In genomic region chr14:71220462-71220861, GRCh38 we compare ENCODE assay signal across 1 cellular context.
TF ChIP-seq lines count a peak whose summit lies in the region.

No MANE protein-coding gene starts in this region.

TF ChIP-seq in WTC11, 78 proteins besides CTCF, POLR2A, EP300 and RAD21 (continued from another document):
- TF ChIP-seq, protein P1, sequence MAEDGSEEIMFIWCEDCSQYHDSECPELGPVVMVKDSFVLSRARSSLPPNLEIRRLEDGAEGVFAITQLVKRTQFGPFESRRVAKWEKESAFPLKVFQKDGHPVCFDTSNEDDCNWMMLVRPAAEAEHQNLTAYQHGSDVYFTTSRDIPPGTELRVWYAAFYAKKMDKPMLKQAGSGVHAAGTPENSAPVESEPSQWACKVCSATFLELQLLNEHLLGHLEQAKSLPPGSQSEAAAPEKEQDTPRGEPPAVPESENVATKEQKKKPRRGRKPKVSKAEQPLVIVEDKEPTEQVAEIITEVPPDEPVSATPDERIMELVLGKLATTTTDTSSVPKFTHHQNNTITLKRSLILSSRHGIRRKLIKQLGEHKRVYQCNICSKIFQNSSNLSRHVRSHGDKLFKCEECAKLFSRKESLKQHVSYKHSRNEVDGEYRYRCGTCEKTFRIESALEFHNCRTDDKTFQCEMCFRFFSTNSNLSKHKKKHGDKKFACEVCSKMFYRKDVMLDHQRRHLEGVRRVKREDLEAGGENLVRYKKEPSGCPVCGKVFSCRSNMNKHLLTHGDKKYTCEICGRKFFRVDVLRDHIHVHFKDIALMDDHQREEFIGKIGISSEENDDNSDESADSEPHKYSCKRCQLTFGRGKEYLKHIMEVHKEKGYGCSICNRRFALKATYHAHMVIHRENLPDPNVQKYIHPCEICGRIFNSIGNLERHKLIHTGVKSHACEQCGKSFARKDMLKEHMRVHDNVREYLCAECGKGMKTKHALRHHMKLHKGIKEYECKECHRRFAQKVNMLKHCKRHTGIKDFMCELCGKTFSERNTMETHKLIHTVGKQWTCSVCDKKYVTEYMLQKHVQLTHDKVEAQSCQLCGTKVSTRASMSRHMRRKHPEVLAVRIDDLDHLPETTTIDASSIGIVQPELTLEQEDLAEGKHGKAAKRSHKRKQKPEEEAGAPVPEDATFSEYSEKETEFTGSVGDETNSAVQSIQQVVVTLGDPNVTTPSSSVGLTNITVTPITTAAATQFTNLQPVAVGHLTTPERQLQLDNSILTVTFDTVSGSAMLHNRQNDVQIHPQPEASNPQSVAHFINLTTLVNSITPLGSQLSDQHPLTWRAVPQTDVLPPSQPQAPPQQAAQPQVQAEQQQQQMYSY (CRISPR knock-in tag; IDR thresholded peaks at IDR 0.05): no peak
- TF ChIP-seq, protein P2, sequence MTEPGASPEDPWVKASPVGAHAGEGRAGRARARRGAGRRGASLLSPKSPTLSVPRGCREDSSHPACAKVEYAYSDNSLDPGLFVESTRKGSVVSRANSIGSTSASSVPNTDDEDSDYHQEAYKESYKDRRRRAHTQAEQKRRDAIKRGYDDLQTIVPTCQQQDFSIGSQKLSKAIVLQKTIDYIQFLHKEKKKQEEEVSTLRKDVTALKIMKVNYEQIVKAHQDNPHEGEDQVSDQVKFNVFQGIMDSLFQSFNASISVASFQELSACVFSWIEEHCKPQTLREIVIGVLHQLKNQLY (CRISPR knock-in tag; IDR thresholded peaks at IDR 0.05): no peak
- TF ChIP-seq JUN (CRISPR knock-in tag; IDR thresholded peaks at IDR 0.05) (no peak), TEAD4 (CRISPR knock-in tag; IDR thresholded peaks at IDR 0.05) (no peak)
